ENCODE assay signal across 10 cellular contexts in genomic region chr3:195910499-195910845, GRCh38. TPM values are rescaled to one million over a fixed set of nuclear protein-coding genes. Genes with fewer than 3 reads are reported as not detected.
DNase-seq lines count a peak whose midpoint lies in the region; TF ChIP-seq lines count a peak whose summit lies in the region.
"Had no signal": no experiment of that assay in that cellular context is flagged by ENCODE, and none has a peak within 500 bp of the region (broad histone marks: within the 10 kb centered on the region; RNA-seq: fewer than 3 reads in every experiment).

No MANE protein-coding gene starts in this region.

- H3K4me3 ChIP-seq in HEK293 (ENCODE audit: low read depth, low read length) (no peak overlapping the region), iPS-15b (ENCODE audit: low read depth, low read length) (peak overlapping the region; percentile 63), spleen (peak overlapping the region in 2 of 8 donors; percentile 82 to 94)

- intact Hi-C loops in spleen (cut with DNase I; ENCODE audit: low total_unique reads) = loop anchor here (10.0 kb wide), 1 partner anchor 356 kb away; no protein-coding TSS in a partner anchor

- H3K9me3 ChIP-seq in HEK293 (ENCODE audit: control insufficient read depth, insufficient read depth, low read depth, low read length) = no peaks in the 10 kb centered on the region
- no peaks in the 10 kb centered on the region for H3K9me3 ChIP-seq in iPS-15b (ENCODE audit: control insufficient read depth, insufficient read depth, low read length)
- no peaks in the 10 kb centered on the region for H3K9me3 ChIP-seq in spleen

- H3K27ac ChIP-seq in HEK293 (ENCODE audit: extremely low read depth, low read depth, low read length) = no peak overlapping the region
- peak overlapping the region; percentile 96 for H3K27ac ChIP-seq in VCaP
- H3K27ac ChIP-seq in spleen = peak overlapping the region in 1 of 8 donors; percentile 97

- CTCF ChIA-PET in HEK293 (lab: Yijun Ruan, JAX) = interaction anchor here (1.9 kb wide), 1 partner anchor 16 kb away, joined by 11 read pairs; no protein-coding TSS in a partner anchor

- WGBS in spleen, 5 donors = 88 to 97% (median 95%) methylated on average over 8 of the region's 8 CpGs

- H3K36me3 ChIP-seq in HEK293 (ENCODE audit: control insufficient read depth in 2 of 2, insufficient read depth in 1 of 2, low read length in 2 of 2) (peaks cover 0 to 4% of the 10 kb centered on the region in 2 experiments; a peak in 1 of 3 replicates), iPS-15b (ENCODE audit: control insufficient read depth, insufficient read depth, low read length) (no peaks in the 10 kb centered on the region), spleen (no peaks in the 10 kb centered on the region)

- in situ Hi-C loops in G401 (cut with HindIII; ENCODE audit: low sequenced_read_pairs) = no loop called here

- peak overlapping the region; percentile 26 for H3K9ac ChIP-seq in iPS-15b (ENCODE audit: low read depth, low read length)

- no peak for TF ChIP-seq POLR2A in spleen (IDR thresholded peaks at IDR 0.05)

- DNase-seq in spleen (peak; percentile 75), G401 (ENCODE audit: low spot score) (no peak), OCI-M2 (lab: John Stamatoyannopoulos, UW; ENCODE audit: unreplicated experiment) (no peak), mesenteric fat pad (ENCODE audit: low spot score) (no peak)
- DNase-seq: activated effector memory CD4-positive, alpha-beta T cell treated with Interleukin-2 at 50 U/mL for 16 hours; NCI-H1930; stimulated activated CD4-positive, alpha-beta T cell treated with anti-CD3 and anti-CD28 coated beads, Interleukin-4, amount 100 ng/mL, for 24 hours had no signal

- H3K27me3 ChIP-seq in iPS-15b (ENCODE audit: control insufficient read depth, insufficient read depth, low read length) (peaks cover 7% of the 10 kb centered on the region), spleen (replicated peaks in 1 of 7) (no peaks in the 10 kb centered on the region)

- peaks cover 20% of the 10 kb centered on the region for H3K4me1 ChIP-seq in HEK293 (ENCODE audit: control insufficient read depth, insufficient read depth, low read length)
- peaks cover 17% of the 10 kb centered on the region for H3K4me1 ChIP-seq in iPS-15b (ENCODE audit: control insufficient read depth, insufficient read depth, low read length)
- H3K4me1 ChIP-seq in spleen = peaks cover 17 to 57% (median 51%) of the 10 kb centered on the region in 6 donors

- POLR2A ChIA-PET in HEK293 (lab: Yijun Ruan, JAX) = no interaction called here

- TF ChIP-seq CTCF in HEK293 (tag by site-specific recombination; IDR thresholded peaks at IDR 0.05) = no peak
- TF ChIP-seq CTCF in VCaP (conservative IDR thresholded peaks at IDR 0.05) = no peak
- TF ChIP-seq CTCF in spleen (IDR thresholded peaks at IDR 0.05 in 8 of 11, conservative IDR thresholded peaks at IDR 0.05 in 3 of 11) = no peak

TF ChIP-seq in HEK293, 187 proteins besides CTCF, POLR2A, EP300 and RAD21:
- TF ChIP-seq ZBTB48 (tag by site-specific recombination; IDR thresholded peaks at IDR 0.05) = peak; percentile 65; the same call in 1 of the 2 replicates
- no peak for TF ChIP-seq ZNF335 (tag by site-specific recombination; conservative IDR thresholded peaks at IDR 0.05)
- no peak for TF ChIP-seq ZNF174 (tag by site-specific recombination; IDR thresholded peaks at IDR 0.05)
- TF ChIP-seq, protein P1, sequence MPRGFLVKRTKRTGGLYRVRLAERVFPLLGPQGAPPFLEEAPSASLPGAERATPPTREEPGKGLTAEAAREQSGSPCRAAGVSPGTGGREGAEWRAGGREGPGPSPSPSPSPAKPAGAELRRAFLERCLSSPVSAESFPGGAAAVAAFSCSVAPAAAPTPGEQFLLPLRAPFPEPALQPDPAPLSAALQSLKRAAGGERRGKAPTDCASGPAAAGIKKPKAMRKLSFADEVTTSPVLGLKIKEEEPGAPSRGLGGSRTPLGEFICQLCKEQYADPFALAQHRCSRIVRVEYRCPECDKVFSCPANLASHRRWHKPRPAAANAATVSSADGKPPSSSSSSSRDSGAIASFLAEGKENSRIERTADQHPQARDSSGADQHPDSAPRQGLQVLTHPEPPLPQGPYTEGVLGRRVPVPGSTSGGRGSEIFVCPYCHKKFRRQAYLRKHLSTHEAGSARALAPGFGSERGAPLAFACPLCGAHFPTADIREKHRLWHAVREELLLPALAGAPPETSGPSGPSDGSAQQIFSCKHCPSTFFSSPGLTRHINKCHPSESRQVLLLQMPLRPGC (tag by site-specific recombination; IDR thresholded peaks at IDR 0.05) = no peak
- TF ChIP-seq BCL11A (tag by site-specific recombination; IDR thresholded peaks at IDR 0.05; ENCODE audit: low read depth) = no peak

RNA-seq across cellular contexts. Expression of gene TNK2, which starts 2.1 kb away (rescaled TPM):
- total RNA-seq in spleen (100 to 1,000 TPM in 2 of 7 donors, 10 to 100 TPM in 5; 34.4 to 104 (median 81.4) TPM), mesenteric fat pad (40.5 TPM)
- 10 to 100 TPM; 30.6 to 86.4 (median 71.0) TPM for polyA plus RNA-seq in spleen
- total RNA-seq in G401 (2014; rRNA removed; shearing (Covaris generic)) = 45.2 and 51.8 TPM in 2 replicates
